Comparison of ENCODE assay signal across 1 cellular context in the genomic region with DNA sequence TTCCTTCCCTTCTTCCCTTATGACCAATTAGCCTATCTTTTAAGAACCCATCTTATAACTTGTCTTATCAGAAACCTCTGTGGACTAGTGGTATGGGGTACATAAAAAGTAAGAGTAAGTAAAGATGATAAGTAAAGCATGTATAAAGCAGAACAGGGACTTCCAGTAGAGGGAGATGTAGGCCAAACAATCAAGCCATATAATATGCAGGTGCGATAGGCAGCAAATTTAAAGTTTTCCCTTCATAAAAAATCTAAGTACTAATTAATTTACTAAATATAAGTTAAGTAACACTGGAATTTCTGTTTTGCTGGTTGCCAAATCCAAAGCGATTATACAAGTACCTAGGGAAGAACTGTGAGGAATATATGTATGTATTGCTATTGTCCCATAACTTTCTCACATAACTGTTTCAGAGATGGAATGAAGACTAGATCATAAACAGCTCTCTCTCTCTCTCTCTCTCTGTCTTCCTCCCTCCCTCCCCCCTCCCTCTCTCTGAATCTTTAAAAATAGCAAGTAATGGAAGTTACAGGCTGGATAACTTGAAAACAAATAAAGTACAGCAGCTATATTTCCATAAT.
TF ChIP-seq lines count a peak whose summit lies in the region.

No MANE protein-coding gene starts in this region.

TF ChIP-seq in GM12878, 131 proteins besides CTCF, POLR2A, EP300 and RAD21 (continued from another document):
- TF ChIP-seq ZNF687 (IDR thresholded peaks at IDR 0.05): no peak
- no peak for TF ChIP-seq IRF3 (IDR thresholded peaks at IDR 0.05)
- no peak for TF ChIP-seq RUNX3 (IDR thresholded peaks at IDR 0.05; ENCODE audit: low read length)
- no peak for TF ChIP-seq MAX (IDR thresholded peaks at IDR 0.05; ENCODE audit: low read depth, low read length)
- no peak for TF ChIP-seq HSF1 (IDR thresholded peaks at IDR 0.05; ENCODE audit: low read depth, low read length)
- peak; percentile 26; the same call in 1 of the 2 replicates for TF ChIP-seq SMC3 (IDR thresholded peaks at IDR 0.05; ENCODE audit: borderline replicate concordance, low read length)
- no peak for TF ChIP-seq HCFC1 (IDR thresholded peaks at IDR 0.05; ENCODE audit: low read length)
